In the genomic region with DNA sequence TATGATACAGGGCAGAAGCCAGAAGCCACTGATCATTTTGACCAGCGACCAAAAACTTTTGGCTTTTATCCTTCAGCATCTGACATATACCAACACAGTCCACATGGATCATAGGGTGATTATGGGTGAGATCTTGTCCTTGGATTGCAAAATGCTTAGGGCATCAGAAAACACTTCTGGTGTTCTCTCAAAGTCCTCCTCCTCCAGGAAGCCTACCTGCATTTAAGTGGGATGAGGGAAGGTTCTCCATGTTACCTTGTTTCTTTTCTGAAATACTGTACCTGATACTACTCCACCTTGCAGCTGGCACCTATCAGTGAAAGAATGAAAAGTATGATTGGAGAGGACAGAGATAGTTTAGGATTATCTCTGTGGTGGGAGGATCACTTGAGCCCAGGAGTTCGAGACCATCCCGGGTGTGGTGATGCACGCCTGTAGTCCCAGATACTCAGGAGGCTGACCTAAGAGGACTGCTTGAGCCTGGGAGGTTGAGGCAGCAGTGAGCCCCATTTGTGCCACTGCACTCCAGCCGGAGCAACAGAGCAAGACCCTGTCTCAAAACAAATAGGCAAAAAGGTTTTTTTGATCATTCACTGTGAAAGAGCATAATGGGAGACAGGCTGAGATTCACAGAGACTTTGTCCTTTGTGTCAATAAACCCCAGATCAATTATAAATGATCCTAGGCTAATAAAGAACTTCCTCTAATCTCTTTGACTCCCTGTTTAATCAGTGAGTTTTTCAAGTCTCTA, we compare ENCODE assay signal across 34 cellular contexts. TPM values are rescaled to one million over a fixed set of nuclear protein-coding genes. Genes with fewer than 3 reads are reported as not detected.
"Had no signal": no experiment of that assay in that cellular context is flagged by ENCODE, and none has a peak within 500 bp of the region (broad histone marks: within the 10 kb centered on the region; RNA-seq: fewer than 3 reads in every experiment).

No MANE protein-coding gene starts in this region.

- H3K27ac ChIP-seq: ascending aorta, breast epithelium, cardiac muscle cell, colonic mucosa, epithelial cell of prostate, esophagus squamous epithelium, gastroesophageal sphincter had no signal

- H3K4me1 ChIP-seq: ascending aorta, breast epithelium, colonic mucosa, gastroesophageal sphincter had no signal

- H3K27me3 ChIP-seq: ascending aorta, cardiac muscle cell, colonic mucosa had no signal

- DNase-seq: activated CD4-positive, alpha-beta memory T cell treated with anti-CD3 and anti-CD28 coated beads, Interleukin-2, amount 10 ng/mL, durations not matched to agents 7 days and 5 days; activated CD4-positive, alpha-beta T cell treated with anti-CD3 and anti-CD28 coated beads for 36 hours; activated CD4-positive, alpha-beta T cell treated with anti-CD3 and anti-CD28 coated beads, Interleukin-2, amount 10 ng/mL, durations not matched to agents 7 days and 5 days; activated CD4-positive, alpha-beta T cell treated with anti-CD3 and anti-CD28 coated beads, Interleukin-2, amount 50 U/mL, for 4 hours; activated CD4-positive, CD25-positive, alpha-beta regulatory T cell; activated CD4-positive, CD25-positive, alpha-beta regulatory T cell treated with anti-CD3 and anti-CD28 coated beads, Interleukin-2, amount 50 U/mL, for 72 hours; activated CD8-positive, alpha-beta memory T cell treated with anti-CD3 and anti-CD28 coated beads, Interleukin-2, amount 50 U/mL, for 48 hours; activated gamma-delta T cell; activated naive CD4-positive, alpha-beta T cell; activated naive CD4-positive, alpha-beta T cell treated with anti-CD3 and anti-CD28 coated beads, Interleukin-2, amount 10 ng/mL, durations not matched to agents 7 days and 5 days; activated naive CD8-positive, alpha-beta T cell treated with anti-CD3 and anti-CD28 coated beads, Interleukin-2, amount 10 ng/mL, durations not matched to agents 7 days and 5 days; activated T-cell treated with anti-CD3 and anti-CD28 coated beads for 4 hours; activated T-cell treated with anti-CD3 and anti-CD28 coated beads, Interleukin-2, amount 50 U/mL, for 24 hours; activated T-cell treated with anti-CD3 and anti-CD28 coated beads, Interleukin-2, amount 50 U/mL, for 72 hours; central memory CD4-positive, alpha-beta T cell; cerebellar nuclear complex; colonic mucosa; effector CD8-positive, alpha-beta T cell; esophagus squamous epithelium; foreskin melanocyte; T-helper 1 cell; T-helper 17 cell had no signal

- H3K4me1 Mint-ChIP-seq: activated CD4-positive, alpha-beta T cell treated with anti-CD3 and anti-CD28 coated beads for 36 hours; activated naive CD4-positive, alpha-beta T cell treated with anti-CD3 and anti-CD28 coated beads, Interleukin-2, amount 10 ng/mL, durations not matched to agents 7 days and 5 days; brain had no signal

- ATAC-seq: activated CD4-positive, alpha-beta T cell treated with anti-CD3 and anti-CD28 coated beads for 36 hours; activated naive CD4-positive, alpha-beta T cell treated with anti-CD3 and anti-CD28 coated beads, Interleukin-2, amount 50 U/mL, for 72 hours; activated T-cell treated with anti-CD3 and anti-CD28 coated beads, Interleukin-2, amount 50 U/mL, for 72 hours; gastroesophageal sphincter; T-helper 17 cell had no signal

- H3K27ac Mint-ChIP-seq: activated CD4-positive, alpha-beta memory T cell treated with anti-CD3 and anti-CD28 coated beads, Interleukin-2, amount 10 ng/mL, durations not matched to agents 7 days and 5 days; activated CD4-positive, alpha-beta T cell treated with anti-CD3 and anti-CD28 coated beads for 36 hours; activated CD4-positive, alpha-beta T cell treated with anti-CD3 and anti-CD28 coated beads, Interleukin-2, amount 10 ng/mL, durations not matched to agents 7 days and 5 days; activated naive CD4-positive, alpha-beta T cell treated with anti-CD3 and anti-CD28 coated beads, Interleukin-2, amount 10 ng/mL, durations not matched to agents 7 days and 5 days; activated naive CD4-positive, alpha-beta T cell treated with anti-CD3 and anti-CD28 coated beads, Interleukin-2, amount 50 U/mL, for 72 hours; activated naive CD8-positive, alpha-beta T cell treated with anti-CD3 and anti-CD28 coated beads, Interleukin-2, amount 10 ng/mL, durations not matched to agents 7 days and 5 days; activated T-cell treated with anti-CD3 and anti-CD28 coated beads, Interleukin-2, amount 50 U/mL, for 24 hours; activated T-cell treated with anti-CD3 and anti-CD28 coated beads, Interleukin-2, amount 50 U/mL, for 72 hours; brain; T-helper 17 cell; T-helper 2 cell treated with Interferon-gamma antibody and Interleukin-4, amounts not matched to agents 5 μg/mL and 100 μg/mL, for 36 hours had no signal

- H3K36me3 ChIP-seq: ascending aorta, breast epithelium, cardiac muscle cell, colonic mucosa, esophagus squamous epithelium, gastroesophageal sphincter had no signal

- H3K4me3 Mint-ChIP-seq: activated CD4-positive, alpha-beta memory T cell treated with anti-CD3 and anti-CD28 coated beads, Interleukin-2, amount 10 ng/mL, durations not matched to agents 7 days and 5 days; activated CD4-positive, alpha-beta T cell treated with anti-CD3 and anti-CD28 coated beads for 36 hours; activated CD4-positive, alpha-beta T cell treated with anti-CD3 and anti-CD28 coated beads, Interleukin-2, amount 10 ng/mL, durations not matched to agents 7 days and 5 days; activated naive CD4-positive, alpha-beta T cell treated with anti-CD3 and anti-CD28 coated beads, Interleukin-2, amount 10 ng/mL, durations not matched to agents 7 days and 5 days; activated naive CD8-positive, alpha-beta T cell treated with anti-CD3 and anti-CD28 coated beads, Interleukin-2, amount 10 ng/mL, durations not matched to agents 7 days and 5 days; activated T-cell treated with anti-CD3 and anti-CD28 coated beads, Interleukin-2, amount 50 U/mL, for 24 hours; activated T-cell treated with anti-CD3 and anti-CD28 coated beads, Interleukin-2, amount 50 U/mL, for 72 hours; brain; T-helper 17 cell; T-helper 2 cell treated with Interferon-gamma antibody and Interleukin-4, amounts not matched to agents 5 μg/mL and 100 μg/mL, for 36 hours had no signal

- H3K36me3 Mint-ChIP-seq: activated naive CD4-positive, alpha-beta T cell treated with anti-CD3 and anti-CD28 coated beads, Interleukin-2, amount 10 ng/mL, durations not matched to agents 7 days and 5 days; activated naive CD4-positive, alpha-beta T cell treated with anti-CD3 and anti-CD28 coated beads, Interleukin-2, amount 50 U/mL, for 72 hours; activated naive CD8-positive, alpha-beta T cell treated with anti-CD3 and anti-CD28 coated beads, Interleukin-2, amount 10 ng/mL, durations not matched to agents 7 days and 5 days; brain had no signal

- FAIRE-seq: endometrium, endothelial cell of umbilical vein had no signal

- H3K4me3 ChIP-seq: ascending aorta, breast epithelium, cardiac muscle cell, colonic mucosa, esophagus squamous epithelium, gastroesophageal sphincter had no signal

- H3K9me3 Mint-ChIP-seq: activated CD4-positive, alpha-beta memory T cell treated with anti-CD3 and anti-CD28 coated beads, Interleukin-2, amount 10 ng/mL, durations not matched to agents 7 days and 5 days; activated CD4-positive, alpha-beta T cell treated with anti-CD3 and anti-CD28 coated beads, Interleukin-2, amount 10 ng/mL, durations not matched to agents 7 days and 5 days; activated naive CD4-positive, alpha-beta T cell treated with anti-CD3 and anti-CD28 coated beads, Interleukin-2, amount 10 ng/mL, durations not matched to agents 7 days and 5 days; activated naive CD4-positive, alpha-beta T cell treated with anti-CD3 and anti-CD28 coated beads, Interleukin-2, amount 50 U/mL, for 72 hours; activated naive CD8-positive, alpha-beta T cell treated with anti-CD3 and anti-CD28 coated beads, Interleukin-2, amount 10 ng/mL, durations not matched to agents 7 days and 5 days; activated T-cell treated with anti-CD3 and anti-CD28 coated beads, Interleukin-2, amount 50 U/mL, for 24 hours; activated T-cell treated with anti-CD3 and anti-CD28 coated beads, Interleukin-2, amount 50 U/mL, for 72 hours; T-helper 2 cell treated with Interferon-gamma antibody and Interleukin-4, amounts not matched to agents 5 μg/mL and 100 μg/mL, for 36 hours had no signal

- H3K9me3 ChIP-seq: ascending aorta, breast epithelium, colonic mucosa, esophagus squamous epithelium, gastroesophageal sphincter had no signal

RNA-seq across cellular contexts. Expression of a gene that starts 46.8 kb away (rescaled TPM):
- total RNA-seq: activated CD4-positive, alpha-beta memory T cell treated with anti-CD3 and anti-CD28 coated beads, Interleukin-2, amount 10 ng/mL, durations not matched to agents 7 days and 5 days; activated CD4-positive, alpha-beta T cell treated with anti-CD3 and anti-CD28 coated beads, Interleukin-2, amount 10 ng/mL, durations not matched to agents 7 days and 5 days; activated naive CD8-positive, alpha-beta T cell treated with anti-CD3 and anti-CD28 coated beads, Interleukin-2, amount 10 ng/mL, durations not matched to agents 7 days and 5 days; activated T-cell treated with anti-CD3 and anti-CD28 coated beads, Interleukin-2, amount 50 U/mL, for 72 hours; ascending aorta; cardiac muscle cell; dermis microvascular lymphatic vessel endothelial cell; gastroesophageal sphincter; glomerular endothelial cell had no signal
- polyA plus RNA-seq: cardiac muscle cell, endothelial cell of umbilical vein had no signal
